Comparison of ENCODE assay signal across 14 cellular contexts in genomic region chr12:95532851-95533250, GRCh38. TPM values are rescaled to one million over a fixed set of nuclear protein-coding genes. Genes with fewer than 3 reads are reported as not detected.
DNase-seq lines count a peak whose midpoint lies in the region; ATAC-seq and TF ChIP-seq lines count a peak whose summit lies in the region.
"Had no signal": no experiment of that assay in that cellular context is flagged by ENCODE, and none has a peak within 500 bp of the region (broad histone marks: within the 10 kb centered on the region; RNA-seq: fewer than 3 reads in every experiment).

No MANE protein-coding gene starts in this region.

- peak; percentile 88 for ATAC-seq in stimulated activated naive CD8-positive, alpha-beta T cell treated with anti-CD3 and anti-CD28 coated beads, Interleukin-15, Interleukin-2, amounts not matched to agents 100 U/mL and 50 U/mL, for 24 hours
- no peak for ATAC-seq in stimulated activated naive CD8-positive, alpha-beta T cell treated with anti-CD3 and anti-CD28 coated beads, Interleukin-15, amount 100 ng/mL, for 72 hours
- peak; percentile 66 for ATAC-seq in upper lobe of right lung
- ATAC-seq in HG03045 (IDR thresholded peaks at IDR 0.05; ENCODE audit: unreplicated experiment), result no peak
- no peak for ATAC-seq in HG02852 (IDR thresholded peaks at IDR 0.05; ENCODE audit: unreplicated experiment)
- ATAC-seq: T-cell had no signal

- intact Hi-C loops in upper lobe of right lung (cut with DNase I), result no loop called here

- TF ChIP-seq CTCF in foreskin fibroblast (IDR thresholded peaks at IDR 0.05; ENCODE audit: low read depth, low read length) (no peak), upper lobe of right lung (IDR thresholded peaks at IDR 0.05) (no peak)

- H3K27me3 Mint-ChIP-seq in stimulated activated naive CD8-positive, alpha-beta T cell treated with anti-CD3 and anti-CD28 coated beads, Interleukin-15, amount 100 ng/mL, for 72 hours, result no peaks in the 10 kb centered on the region
- H3K27me3 Mint-ChIP-seq: activated naive CD8-positive, alpha-beta T cell treated with anti-CD3 and anti-CD28 coated beads, Interleukin-2, amount 10 ng/mL, durations not matched to agents 7 days and 5 days; T-cell had no signal

- H3K4me1 ChIP-seq in upper lobe of right lung, result no peaks in the 10 kb centered on the region

- no peaks in the 10 kb centered on the region for H3K36me3 ChIP-seq in upper lobe of right lung
- H3K36me3 ChIP-seq: stomach had no signal

- H3K4me3 ChIP-seq in foreskin fibroblast (ENCODE audit: low read depth in 1 of 2, low read length in 2 of 2) (no peak overlapping the region), upper lobe of right lung (no peak overlapping the region)
- H3K4me3 ChIP-seq: stomach had no signal

- peaks cover 23% of the 10 kb centered on the region for H3K4me1 Mint-ChIP-seq in stimulated activated naive CD8-positive, alpha-beta T cell treated with anti-CD3 and anti-CD28 coated beads, Interleukin-15, amount 100 ng/mL, for 72 hours

- no peak overlapping the region for H3K4me3 Mint-ChIP-seq in stimulated activated naive CD8-positive, alpha-beta T cell treated with anti-CD3 and anti-CD28 coated beads, Interleukin-15, amount 100 ng/mL, for 72 hours
- H3K4me3 Mint-ChIP-seq: activated naive CD8-positive, alpha-beta T cell treated with anti-CD3 and anti-CD28 coated beads, Interleukin-2, amount 10 ng/mL, durations not matched to agents 7 days and 5 days; T-cell had no signal

- no peaks in the 10 kb centered on the region for H3K27me3 ChIP-seq in upper lobe of right lung
- H3K27me3 ChIP-seq: stomach had no signal

- no peak overlapping the region for H3K27ac Mint-ChIP-seq in stimulated activated naive CD8-positive, alpha-beta T cell treated with anti-CD3 and anti-CD28 coated beads, Interleukin-15, amount 100 ng/mL, for 72 hours
- H3K27ac Mint-ChIP-seq: activated naive CD8-positive, alpha-beta T cell treated with anti-CD3 and anti-CD28 coated beads, Interleukin-2, amount 10 ng/mL, durations not matched to agents 7 days and 5 days; T-cell had no signal

- H3K9me3 ChIP-seq in upper lobe of right lung, result no peaks in the 10 kb centered on the region
- H3K9me3 ChIP-seq: stomach had no signal

- no peaks in the 10 kb centered on the region for H3K9me3 Mint-ChIP-seq in stimulated activated naive CD8-positive, alpha-beta T cell treated with anti-CD3 and anti-CD28 coated beads, Interleukin-15, amount 100 ng/mL, for 72 hours
- H3K9me3 Mint-ChIP-seq: activated naive CD8-positive, alpha-beta T cell treated with anti-CD3 and anti-CD28 coated beads, Interleukin-2, amount 10 ng/mL, durations not matched to agents 7 days and 5 days; T-cell had no signal

- H3K27ac ChIP-seq in upper lobe of right lung, result no peak overlapping the region
- H3K27ac ChIP-seq: C4-2B, stomach had no signal

- peak; percentile 30 for DNase-seq in stimulated activated naive CD8-positive, alpha-beta T cell treated with anti-CD3 and anti-CD28 coated beads, Interleukin-15, Interleukin-2, amounts not matched to agents 100 U/mL and 50 U/mL, for 24 hours
- DNase-seq in stimulated activated naive CD8-positive, alpha-beta T cell treated with anti-CD3 and anti-CD28 coated beads, Interleukin-15, amount 100 ng/mL, for 72 hours, result no peak
- DNase-seq in SW480 (ENCODE audit: low spot score), result peak; percentile 16
- DNase-seq in foreskin fibroblast, result peak; percentile 12 to 45
- DNase-seq in upper lobe of right lung, result no peak
- no peak for DNase-seq in NCI-H82 (lab: John Stamatoyannopoulos, UW)
- DNase-seq: activated naive CD8-positive, alpha-beta T cell treated with anti-CD3 and anti-CD28 coated beads, Interleukin-2, amount 10 ng/mL, durations not matched to agents 7 days and 5 days; MM.1S; NCI-H2171; stomach; T-cell had no signal

RNA-seq across cellular contexts. Expression of gene USP44, which starts 18.4 kb away (rescaled TPM):
- total RNA-seq in upper lobe of right lung, result 14.9 TPM

RNA-seq across cellular contexts. Expression of gene METAP2, which starts 58.9 kb away (rescaled TPM):
- 53.8 TPM for total RNA-seq in upper lobe of right lung

Comparison
In these comparisons a context has a peak if more than half of its experiments do, and no peak if none do; other contexts are left out.
1. ATAC-seq: peak in stimulated activated naive CD8-positive, alpha-beta T cell treated with anti-CD3 and anti-CD28 coated beads, Interleukin-15, Interleukin-2, amounts not matched to agents 100 U/mL and 50 U/mL, for 24 hours (single experiment) and upper lobe of right lung (single experiment); none in stimulated activated naive CD8-positive, alpha-beta T cell treated with anti-CD3 and anti-CD28 coated beads, Interleukin-15, amount 100 ng/mL, for 72 hours (single experiment), HG03045 (single experiment) and HG02852 (single experiment).
2. DNase-seq: peak in stimulated activated naive CD8-positive, alpha-beta T cell treated with anti-CD3 and anti-CD28 coated beads, Interleukin-15, Interleukin-2, amounts not matched to agents 100 U/mL and 50 U/mL, for 24 hours (single experiment), SW480 (single experiment) and foreskin fibroblast (2 of 2); none in stimulated activated naive CD8-positive, alpha-beta T cell treated with anti-CD3 and anti-CD28 coated beads, Interleukin-15, amount 100 ng/mL, for 72 hours (0 of 2), upper lobe of right lung (single experiment) and NCI-H82 (single experiment).